Comparison of ENCODE assay signal across 14 cellular contexts in genomic region chr17:78746263-78746948, GRCh38. TPM values are rescaled to one million over a fixed set of nuclear protein-coding genes. Genes with fewer than 3 reads are reported as not detected.
DNase-seq lines count a peak whose midpoint lies in the region; ATAC-seq, FAIRE-seq and TF ChIP-seq lines count a peak whose summit lies in the region.
"Had no signal": no experiment of that assay in that cellular context is flagged by ENCODE, and none has a peak within 500 bp of the region (broad histone marks: within the 10 kb centered on the region; RNA-seq: fewer than 3 reads in every experiment).

No MANE protein-coding gene starts in this region.

- H3K4me1 ChIP-seq in right cardiac atrium (ENCODE audit: control insufficient read depth, insufficient read depth, low read length) (peaks cover 17% of the 10 kb centered on the region), HepG2 (ENCODE audit: insufficient read depth, low read length) (peaks cover 73% of the 10 kb centered on the region), vagina (peaks cover 55% of the 10 kb centered on the region)

- H3K27ac Mint-ChIP-seq in activated CD4-positive, alpha-beta memory T cell treated with anti-CD3 and anti-CD28 coated beads, Interleukin-2, amount 10 ng/mL, durations not matched to agents 7 days and 5 days = peak overlapping the region; percentile 90
- H3K27ac Mint-ChIP-seq: HFFc6 had no signal

- TF ChIP-seq RAD21 in HepG2 (CRISPR knock-in tag; IDR thresholded peaks at IDR 0.05) = no peak

- POLR2A ChIA-PET in activated CD4-positive, alpha-beta memory T cell treated with anti-CD3 and anti-CD28 coated beads, Interleukin-2, amount 10 ng/mL, durations not matched to agents 7 days and 5 days (lab: Charles Lee) = interaction anchor here (0.9 to 31.8 kb wide), 7 partner anchors 10 to 81 kb away, joined by 3 to 861 read pairs (median 30); partner anchors contain the start of gene CYTH1
- POLR2A ChIA-PET in HepG2 (lab: Yijun Ruan, JAX) = interaction anchor here (1.1 to 3.4 kb wide), 2 partner anchors 10 to 34 kb away, joined by 3 to 20 read pairs; no protein-coding TSS in a partner anchor

- 75% methylated on average over 12 of the region's 12 CpGs for WGBS in right cardiac atrium
- 39% methylated on average over 12 of the region's 12 CpGs for WGBS in HepG2 (ENCODE audit: low lambda C conversion rate)

- no peaks in the 10 kb centered on the region for H3K27me3 ChIP-seq in right cardiac atrium (ENCODE audit: control insufficient read depth, insufficient read depth)
- H3K27me3 ChIP-seq in HepG2 (ENCODE audit: control insufficient read depth in 1 of 2, insufficient read depth in 2 of 2, low read length in 2 of 2) = no peaks in the 10 kb centered on the region
- no peaks in the 10 kb centered on the region for H3K27me3 ChIP-seq in vagina
- H3K27me3 ChIP-seq: ovary had no signal

- peak; percentile 49 for FAIRE-seq in HepG2 (lab: Jason Lieb, UNC)
- FAIRE-seq: GM19239 had no signal

- H4K20me1 ChIP-seq in HepG2 (ENCODE audit: insufficient read depth, low read length) = peaks cover 2% of the 10 kb centered on the region; the same call in 1 of the 2 replicates

- DNase-seq in right cardiac atrium (no peak), Right ventricle myocardium inferior (ENCODE audit: missing footprints) (no peak), HepG2 (ENCODE audit: low spot score) (peak; percentile 42), vagina (ENCODE audit: extremely low spot score in 2 of 2) (no peak), NCI-H1436 (lab: John Stamatoyannopoulos, UW) (no peak), NCI-H1092 (lab: John Stamatoyannopoulos, UW) (no peak)
- DNase-seq in activated CD4-positive, alpha-beta memory T cell treated with anti-CD3 and anti-CD28 coated beads, Interleukin-2, amount 10 ng/mL, durations not matched to agents 7 days and 5 days = no peak
- DNase-seq: HFFc6, left cardiac atrium, NCI-H1417 treated with DMSO at 0.1 percent for 48 hours, ovary, trophoblast cell had no signal

- TF ChIP-seq POLR2A in HepG2 (IDR thresholded peaks at IDR 0.05; ENCODE audit: insufficient read depth in 1 of 2, low read depth in 2 of 2, low read length in 2 of 2) (no peak), vagina (IDR thresholded peaks at IDR 0.05) (no peak)

- in situ Hi-C loops in HepG2 (cut with HindIII; ENCODE audit: extremely low pct_ligation_motif_present, low pct_unique_long_range_greater_than_20kb) = no loop called here

- peaks cover 1 to 3% of the 10 kb centered on the region in 2 experiments; a peak in 3 of 5 replicates for H3K36me3 ChIP-seq in HepG2 (replicated peaks in 1 of 2; ENCODE audit: control insufficient read depth in 1 of 2, insufficient read depth in 2 of 2, low read length in 2 of 2)
- H3K36me3 ChIP-seq in vagina = no peaks in the 10 kb centered on the region
- H3K36me3 ChIP-seq: ovary had no signal

- TF ChIP-seq CTCF in HepG2 (CRISPR knock-in tag; IDR thresholded peaks at IDR 0.05) (no peak), vagina (IDR thresholded peaks at IDR 0.05) (no peak)

- ATAC-seq in right cardiac atrium (no peak), Right ventricle myocardium inferior (no peak), HepG2 (no peak), GM18511 (IDR thresholded peaks at IDR 0.05; ENCODE audit: unreplicated experiment) (no peak)

- CTCF ChIA-PET in activated CD4-positive, alpha-beta memory T cell treated with anti-CD3 and anti-CD28 coated beads, Interleukin-2, amount 10 ng/mL, durations not matched to agents 7 days and 5 days (lab: Charles Lee) = interaction anchor here (0.8 to 5.8 kb wide), 7 partner anchors 10 to 30 kb away, joined by 3 to 40 read pairs (median 16); no protein-coding TSS in a partner anchor
- CTCF ChIA-PET in HepG2 (lab: Yijun Ruan, JAX; ENCODE audit: low intra/inter-chr PET ratio, low total read pairs) = interaction anchor here (2.0 kb wide), 1 partner anchor 249 kb away, joined by 15 read pairs; no protein-coding TSS in a partner anchor

- H3K4me3 ChIP-seq in right cardiac atrium (ENCODE audit: low read length) = no peak overlapping the region
- H3K4me3 ChIP-seq in HepG2 (replicated peaks in 1 of 3; ENCODE audit: insufficient read depth in 1 of 3, low read depth in 2 of 3, low read length in 3 of 3) = no peak overlapping the region; a peak in 1 of 6 replicates
- H3K4me3 ChIP-seq in vagina = no peak overlapping the region
- H3K4me3 ChIP-seq: ovary had no signal

- no peaks in the 10 kb centered on the region for H3K9me3 Mint-ChIP-seq in activated CD4-positive, alpha-beta memory T cell treated with anti-CD3 and anti-CD28 coated beads, Interleukin-2, amount 10 ng/mL, durations not matched to agents 7 days and 5 days
- H3K9me3 Mint-ChIP-seq: HFFc6 had no signal

- H3K36me3 Mint-ChIP-seq in activated CD4-positive, alpha-beta memory T cell treated with anti-CD3 and anti-CD28 coated beads, Interleukin-2, amount 10 ng/mL, durations not matched to agents 7 days and 5 days (ENCODE audit: low read depth) = peaks cover 49% of the 10 kb centered on the region

- intact Hi-C loops in right cardiac atrium (cut with DNase I) (no loop called here), Right ventricle myocardium inferior (cut with DNase I) (loop anchor here (5.0 kb wide), 2 partner anchors 39 to 249 kb away; no protein-coding TSS in a partner anchor), HepG2 (cut with micrococcal nuclease; ENCODE audit: unreplicated experiment) (loop anchor here (2.0 to 5.0 kb wide), 2 partner anchors 36 to 250 kb away; partner anchors contain the start of gene CYTH1), vagina (cut with DNase I) (no loop called here)

- H3K4me3 Mint-ChIP-seq in activated CD4-positive, alpha-beta memory T cell treated with anti-CD3 and anti-CD28 coated beads, Interleukin-2, amount 10 ng/mL, durations not matched to agents 7 days and 5 days = peak overlapping the region; percentile 44
- H3K4me3 Mint-ChIP-seq: HFFc6 had no signal

- H3K4me1 Mint-ChIP-seq in activated CD4-positive, alpha-beta memory T cell treated with anti-CD3 and anti-CD28 coated beads, Interleukin-2, amount 10 ng/mL, durations not matched to agents 7 days and 5 days = peaks cover 94% of the 10 kb centered on the region

- H3K9me3 ChIP-seq in right cardiac atrium (ENCODE audit: control insufficient read depth, low read length) (no peaks in the 10 kb centered on the region), HepG2 (ENCODE audit: low read length) (no peaks in the 10 kb centered on the region), vagina (no peaks in the 10 kb centered on the region)
- H3K9me3 ChIP-seq: ovary had no signal

- TF ChIP-seq EP300 in HepG2 (IDR thresholded peaks at IDR 0.05; ENCODE audit: low read depth in 2 of 2, low read length in 2 of 2) = peak in 1 of 2 experiments; percentile 59; a peak in 1 of 4 replicates
- no peak for TF ChIP-seq EP300 in HepG2 (CRISPR knock-in tag; IDR thresholded peaks at IDR 0.05; ENCODE audit: borderline replicate concordance)

- no TSS peak for BruUV-seq in HepG2 (replicated peaks; lab: Mats Ljungman, UMichigan)

- H3K27ac ChIP-seq in right cardiac atrium (ENCODE audit: low read length) (peak overlapping the region; percentile 42), HepG2 (ENCODE audit: extremely low read length, insufficient read depth, low read length) (peak overlapping the region; percentile 93), vagina (peak overlapping the region; percentile 92)

- H3K79me2 ChIP-seq in HepG2 (ENCODE audit: insufficient read depth, low read length) = peaks cover 67% of the 10 kb centered on the region

- H3K4me2 ChIP-seq in HepG2 (ENCODE audit: low read depth, low read length) = peak overlapping the region; percentile 76

- no peaks in the 10 kb centered on the region for H3K27me3 Mint-ChIP-seq in activated CD4-positive, alpha-beta memory T cell treated with anti-CD3 and anti-CD28 coated beads, Interleukin-2, amount 10 ng/mL, durations not matched to agents 7 days and 5 days

- H3K9ac ChIP-seq in HepG2 (ENCODE audit: insufficient read depth, low read depth, low read length) = 0 out of 2 replicates have a peak overlapping the region, but pooled peaks have one; percentile 16

- no peak overlapping the region for H2AFZ ChIP-seq in HepG2 (ENCODE audit: low read length)

TF ChIP-seq in HepG2, 621 proteins besides CTCF, POLR2A, EP300 and RAD21 (continues in another document):
- TF ChIP-seq MEF2D (CRISPR knock-in tag; IDR thresholded peaks at IDR 0.05) = 0 out of 2 replicates have a peak, but pooled peaks have one; percentile 56
- no peak for TF ChIP-seq NFIC (IDR thresholded peaks at IDR 0.05; ENCODE audit: low read length)
- TF ChIP-seq RCOR2 (CRISPR knock-in tag; IDR thresholded peaks at IDR 0.05) = no peak

RNA-seq across cellular contexts. Expression of gene CYTH1, which starts 35.7 kb away (rescaled TPM):
- 10 to 100 TPM; 31.2 to 39.1 (median 36.7) TPM for total RNA-seq in right cardiac atrium
- 22.5 TPM for polyA plus RNA-seq in right cardiac atrium
- 34.0 TPM for total RNA-seq in Right ventricle myocardium inferior
- total RNA-seq in activated CD4-positive, alpha-beta memory T cell treated with anti-CD3 and anti-CD28 coated beads, Interleukin-2, amount 10 ng/mL, durations not matched to agents 7 days and 5 days = 100 to 1,000 TPM; 288 to 309 TPM
- 20.1 and 21.3 TPM in 2 replicates for total RNA-seq in HepG2 (2016; rRNA removed; fragmentation: Illumina TruSeq; extraction: Trizol)
- 4.6 and 4.8 TPM in 2 replicates for total RNA-seq in HepG2 (2016; cell fraction: cytosol; rRNA removed; fragmentation: Illumina TruSeq; extraction: Trizol; ENCODE audit: low read depth)
- 20.2 and 20.6 TPM in 2 replicates for total RNA-seq in HepG2 (2016; cell fraction: insoluble cytoplasmic fraction; rRNA removed; fragmentation: Illumina TruSeq; extraction: Trizol)
- 12.9 and 13.2 TPM in 2 replicates for total RNA-seq in HepG2 (2016; cell fraction: membrane; rRNA removed; fragmentation: Illumina TruSeq; extraction: Trizol)
- total RNA-seq in HepG2 (2016; cell fraction: nucleus; rRNA removed; fragmentation: Illumina TruSeq; extraction: Trizol) = 21.3 and 24.7 TPM in 2 replicates
- polyA plus RNA-seq in HepG2 (2011; rRNA removed) = 48.9 and 66.5 TPM in 2 replicates
- polyA plus RNA-seq in HepG2 (2011; cell fraction: cytosol; rRNA removed) = 36.2 and 36.3 TPM in 2 replicates
- polyA plus RNA-seq in HepG2 (2011; cell fraction: nucleus; rRNA removed) = 233 and 263 TPM in 2 replicates
- 33.2 and 38.1 TPM in 2 replicates for polyA plus RNA-seq in HepG2 (2012)
- 2.0 TPM in 2 replicates for polyA plus RNA-seq in HepG2 (2016; cell fraction: cytosol; fragmentation: Illumina TruSeq; extraction: Trizol; ENCODE audit: low read depth)
- polyA plus RNA-seq in HepG2 (2016; cell fraction: insoluble cytoplasmic fraction; fragmentation: Illumina TruSeq; extraction: Trizol; ENCODE audit: low read depth) = 22.9 and 27.1 TPM in 2 replicates
- 7.5 and 8.2 TPM in 2 replicates for polyA plus RNA-seq in HepG2 (2016; cell fraction: membrane; fragmentation: Illumina TruSeq; extraction: Trizol; ENCODE audit: low read depth)
- 48.3 and 49.0 TPM in 2 replicates for polyA plus RNA-seq in HepG2 (2016; cell fraction: nucleus; fragmentation: Illumina TruSeq; extraction: Trizol; ENCODE audit: insufficient read depth, low read depth)
- 20.1 and 43.0 TPM in 2 replicates for polyA minus RNA-seq in HepG2 (2011; rRNA and poly(A)+ RNA removed; ENCODE audit: low replicate concordance)
- polyA minus RNA-seq in HepG2 (2011; cell fraction: cytosol; rRNA and poly(A)+ RNA removed) = 16.4 and 17.8 TPM in 2 replicates
- 66.4 and 72.6 TPM in 2 replicates for polyA minus RNA-seq in HepG2 (2011; cell fraction: nucleus; rRNA and poly(A)+ RNA removed)
- total RNA-seq in vagina = 62.9 TPM

Comparison
In these comparisons a context has a peak if more than half of its experiments do, and no peak if none do; other contexts are left out.
1. intact Hi-C loops: an anchor here in Right ventricle myocardium inferior (5.0 kb wide) and HepG2 (2.0 to 5.0 kb wide); none called in right cardiac atrium and vagina.
2. H3K27ac ChIP-seq: peak in every context shown above with its lines; median percentile 93 in HepG2; 92 in vagina; 42 in right cardiac atrium.